In genomic region chr1:14113841-14114567, GRCh38 we compare ENCODE assay signal across 1 cellular context.
TF ChIP-seq lines count a peak whose summit lies in the region.

No MANE protein-coding gene starts in this region.

TF ChIP-seq in SK-N-SH treated with all-trans-retinoic acid at 6 μM for 48 hours, 23 proteins besides CTCF, POLR2A, EP300 and RAD21 (continued from another document):
- no peak for TF ChIP-seq OSR1 (CRISPR knock-in tag; IDR thresholded peaks at IDR 0.05)
- no peak for TF ChIP-seq ZFP30 (CRISPR knock-in tag; IDR thresholded peaks at IDR 0.05)
- no peak for TF ChIP-seq TCF4 (CRISPR knock-in tag; IDR thresholded peaks at IDR 0.05; ENCODE audit: borderline replicate concordance)
